8 cellular contexts compared by ENCODE assay signal in genomic region chr2:43675646-43676321, GRCh38. TPM values are rescaled to one million over a fixed set of nuclear protein-coding genes. Genes with fewer than 3 reads are reported as not detected.
A peak's percentile ranks its signal among the peaks of the same experiment; 100 is the strongest.
DNase-seq lines count a peak whose midpoint lies in the region; ATAC-seq, FAIRE-seq and TF ChIP-seq lines count a peak whose summit lies in the region.

No MANE protein-coding gene starts in this region.

- DNase-seq in heart left ventricle (no peak), Right ventricle myocardium inferior (ENCODE audit: missing footprints) (no peak), bronchial epithelial cell (ENCODE audit: low read depth) (no peak), medulla oblongata (ENCODE audit: extremely low spot score) (peak; percentile 29), urothelium cell line (ENCODE audit: low spot score) (no peak), endothelial cell (ENCODE audit: low spot score) (no peak), caudate nucleus (lab: John Stamatoyannopoulos, UW) (no peak)

- no peak for FAIRE-seq in bronchial epithelial cell (lab: Jason Lieb, UNC)
- peak; percentile 69 for FAIRE-seq in urothelium cell line (lab: Jason Lieb, UNC)

- H3K4me1 Mint-ChIP-seq in endothelial cell (ENCODE audit: unreplicated experiment), result no peaks in the 10 kb centered on the region

- H3K4me3 Mint-ChIP-seq in endothelial cell (ENCODE audit: unreplicated experiment), result no peak overlapping the region

- TF ChIP-seq CTCF in heart left ventricle (IDR thresholded peaks at IDR 0.05) (no peak), bronchial epithelial cell (IDR thresholded peaks at IDR 0.05; ENCODE audit: insufficient read depth, low read length, severe bottlenecking) (no peak), endothelial cell (IDR thresholded peaks at IDR 0.05; ENCODE audit: unreplicated experiment) (no peak)

- peaks cover 2% of the 10 kb centered on the region for H3K36me3 Mint-ChIP-seq in endothelial cell (ENCODE audit: low read depth, unreplicated experiment)

- 58 to 68% (median 58%) methylated on average over 14 of the region's 14 CpGs for WGBS in heart left ventricle, 4 donors

- H3K27me3 Mint-ChIP-seq in endothelial cell (ENCODE audit: unreplicated experiment), result peaks cover 2% of the 10 kb centered on the region

- intact Hi-C loops in heart left ventricle (cut with DNase I) (no loop called here), Right ventricle myocardium inferior (cut with DNase I) (no loop called here)

- H3K27ac Mint-ChIP-seq in endothelial cell (ENCODE audit: unreplicated experiment), result no peak overlapping the region

- no peaks in the 10 kb centered on the region for H3K9me3 Mint-ChIP-seq in endothelial cell (ENCODE audit: unreplicated experiment)

- H3K27ac ChIP-seq in heart left ventricle, result peak overlapping the region in 7 of 12 donors; percentile 1 to 77 (median 35)
- H3K27ac ChIP-seq in caudate nucleus (ENCODE audit: low read depth, low read length), result no peak overlapping the region

- H3K4me1 ChIP-seq in heart left ventricle, result peaks cover 0 to 14% (median 0%) of the 10 kb centered on the region in 12 donors

- H3K36me3 ChIP-seq in heart left ventricle, result no peaks in the 10 kb centered on the region
- H3K36me3 ChIP-seq in bronchial epithelial cell (ENCODE audit: control insufficient read depth, insufficient read depth, low read length), result no peaks in the 10 kb centered on the region

- H3K27me3 ChIP-seq in heart left ventricle, result peaks cover 0 to 11% (median 0%) of the 10 kb centered on the region in 9 donors
- no peaks in the 10 kb centered on the region for H3K27me3 ChIP-seq in bronchial epithelial cell (ENCODE audit: control insufficient read depth, insufficient read depth, low read length)

- ATAC-seq in heart left ventricle (no peak), Right ventricle myocardium inferior (no peak), GM18519 (IDR thresholded peaks at IDR 0.05; ENCODE audit: low FRiP score, unreplicated experiment) (no peak)

- TF ChIP-seq POLR2A in heart left ventricle (IDR thresholded peaks at IDR 0.05), result no peak

- H3K9me3 ChIP-seq in heart left ventricle, result peaks cover 0 to 11% (median 0%) of the 10 kb centered on the region in 12 donors

- peak overlapping the region; percentile 10 to 73 (median 56) for H3K4me3 ChIP-seq in heart left ventricle
- H3K4me3 ChIP-seq in bronchial epithelial cell (ENCODE audit: low read depth, low read length), result peak overlapping the region; percentile 44

RNA-seq across cellular contexts. Expression of gene C1GALT1C1L, which starts 0.4 kb away (rescaled TPM):
- 1 to 10 TPM in 3 of 9 donors, under 1 TPM in 5, not detected in 1; 0.30 to 1.7 (median 0.88) TPM for total RNA-seq in heart left ventricle
- polyA plus RNA-seq in heart left ventricle, result 1 to 10 TPM in 1 of 2 donors, under 1 TPM in 1; 0.46 to 1.3 TPM
- 0.62 TPM for total RNA-seq in Right ventricle myocardium inferior
- total RNA-seq in bronchial epithelial cell, result not detected in 2 replicates
- total RNA-seq in endothelial cell (ENCODE audit: unreplicated experiment), result 0.31 TPM

RNA-seq across cellular contexts. Expression of gene PLEKHH2, which starts 38.7 kb away (rescaled TPM):
- total RNA-seq in heart left ventricle (1 to 10 TPM in 5 of 9 donors, under 1 TPM in 4; 0.69 to 6.5 (median 1.5) TPM), Right ventricle myocardium inferior (1.1 TPM), bronchial epithelial cell (1.8 and 4.5 TPM in 2 replicates), endothelial cell (ENCODE audit: unreplicated experiment) (1.6 TPM)
- polyA plus RNA-seq in heart left ventricle, result 1 to 10 TPM in 1 of 2 donors, under 1 TPM in 1; 0.10 to 1.2 TPM
